ENCODE assay signal across 26 cellular contexts in the genomic region with DNA sequence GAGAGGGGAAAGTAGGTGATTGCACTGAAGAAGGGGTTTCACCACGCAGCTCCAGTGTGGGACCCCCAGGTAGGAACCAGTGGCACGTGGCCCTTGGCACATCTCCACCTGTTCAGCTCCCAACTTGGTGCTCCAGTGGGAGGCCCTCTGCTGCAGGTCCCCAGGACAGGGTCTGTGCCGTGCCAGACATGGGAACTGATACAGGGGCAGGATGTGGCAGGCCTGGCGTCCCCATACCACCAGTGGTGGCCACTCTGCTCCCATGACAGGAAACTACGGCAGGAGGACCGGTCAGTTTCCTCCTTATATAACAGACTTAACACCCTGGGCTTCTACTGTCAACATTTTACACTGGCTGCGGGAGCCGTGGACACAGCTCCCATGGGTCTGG.
DNase-seq lines count a peak whose midpoint lies in the region; ATAC-seq and TF ChIP-seq lines count a peak whose summit lies in the region.
"Had no signal": no experiment of that assay in that cellular context is flagged by ENCODE, and none has a peak within 500 bp of the region (broad histone marks: within the 10 kb centered on the region; RNA-seq: fewer than 3 reads in every experiment).

No MANE protein-coding gene starts in this region.

- TF ChIP-seq POLR2A in suprapubic skin (IDR thresholded peaks at IDR 0.05) (no peak), body of pancreas (IDR thresholded peaks at IDR 0.05) (no peak)

- TF ChIP-seq CTCF in HFFc6 (IDR thresholded peaks at IDR 0.05) (no peak), left lung (IDR thresholded peaks at IDR 0.05) (no peak), suprapubic skin (IDR thresholded peaks at IDR 0.05) (no peak), body of pancreas (IDR thresholded peaks at IDR 0.05) (no peak)

- DNase-seq in activated effector memory CD4-positive, alpha-beta T cell treated with anti-CD3 and anti-CD28 coated beads, Interleukin-2, amount 50 U/mL, for 16 hours: peak; percentile 59
- no peak for DNase-seq in activated effector memory CD4-positive, alpha-beta T cell treated with Interleukin-2 at 50 U/mL for 16 hours
- DNase-seq in HFFc6 (no peak), left lung (peak; percentile 23 to 27), suprapubic skin (ENCODE audit: low spot score in 2 of 2) (peak; percentile 37 to 65), NCI-H82 (lab: John Stamatoyannopoulos, UW) (no peak), body of pancreas (no peak)
- DNase-seq in activated CD4-positive, CD25-positive, alpha-beta regulatory T cell treated with anti-CD3 and anti-CD28 coated beads, Interleukin-2, amount 50 U/mL, for 72 hours: no peak
- DNase-seq: activated CD4-positive, alpha-beta T cell treated with anti-CD3 and anti-CD28 coated beads for 4 hours; activated naive CD8-positive, alpha-beta T cell treated with anti-CD3 and anti-CD28 coated beads, Interleukin-2, amount 50 U/mL, for 24 hours; DMS 273 treated with DMSO at 0.1 percent for 48 hours; foreskin fibroblast; H9; islet precursor cell; natural killer cell; NCI-H1417 treated with DMSO at 0.1 percent for 48 hours; NCI-H2081; NCI-H526 treated with DMSO at 0.1 percent for 48 hours; occipital lobe; SIG-M5; stimulated activated naive CD4-positive, alpha-beta T cell had no signal

- H3K27me3 Mint-ChIP-seq in HFFc6 (ENCODE audit: insufficient read depth): peaks cover 40% of the 10 kb centered on the region
- H3K27me3 Mint-ChIP-seq: activated naive CD8-positive, alpha-beta T cell treated with anti-CD3 and anti-CD28 coated beads, Interleukin-2, amount 50 U/mL, for 24 hours; central memory CD8-positive, alpha-beta T cell; dendritic cell treated with granulocyte-macrophage colony-stimulating factor and Interleukin-4, amounts not matched to agents 40 ng/mL and 50 ng/mL, for 4 days had no signal

- H3K4me1 Mint-ChIP-seq in HFFc6 (ENCODE audit: low read depth): peaks cover 21% of the 10 kb centered on the region
- H3K4me1 Mint-ChIP-seq: activated naive CD8-positive, alpha-beta T cell treated with anti-CD3 and anti-CD28 coated beads, Interleukin-2, amount 50 U/mL, for 24 hours; central memory CD8-positive, alpha-beta T cell; natural killer cell had no signal

- H3K4me1 ChIP-seq in left lung (peaks cover 0 to 8% of the 10 kb centered on the region in 2 donors), suprapubic skin (peaks cover 5% of the 10 kb centered on the region), body of pancreas (no peaks in the 10 kb centered on the region)

- H3K36me3 Mint-ChIP-seq in HFFc6 (ENCODE audit: low read depth): peaks cover 35% of the 10 kb centered on the region
- H3K36me3 Mint-ChIP-seq: natural killer cell had no signal

- no peak overlapping the region for H3K4me3 ChIP-seq in left lung
- no peak overlapping the region for H3K4me3 ChIP-seq in suprapubic skin
- H3K4me3 ChIP-seq in body of pancreas: no peak overlapping the region
- H3K4me3 ChIP-seq: lung, mucosa of descending colon, skin epidermis had no signal

- no peak for ATAC-seq in left lung
- ATAC-seq in body of pancreas: no peak
- ATAC-seq: activated naive CD8-positive, alpha-beta T cell treated with anti-CD3 and anti-CD28 coated beads, Interleukin-2, amount 50 U/mL, for 24 hours; mucosa of descending colon; natural killer cell had no signal

- no peak for TF ChIP-seq EP300 in suprapubic skin (IDR thresholded peaks at IDR 0.05)

- 94% methylated on average over 7 of the region's 8 CpGs for WGBS in suprapubic skin
- WGBS in body of pancreas, 2 donors: 87 to 89% methylated on average over 4 to 8 of the region's 8 CpGs

- H3K36me3 ChIP-seq in left lung (peaks cover 0 to 98% of the 10 kb centered on the region in 2 donors), suprapubic skin (peaks cover 90% of the 10 kb centered on the region), body of pancreas (replicated peaks in 1 of 2; ENCODE audit: insufficient read depth in 1 of 2, low read depth in 2 of 2) (peaks cover 10 to 34% of the 10 kb centered on the region in 2 donors)

- no peak overlapping the region for H3K27ac ChIP-seq in left lung
- H3K27ac ChIP-seq in suprapubic skin: no peak overlapping the region
- H3K27ac ChIP-seq in body of pancreas: no peak overlapping the region
- H3K27ac ChIP-seq: skin epidermis had no signal

- H3K27me3 ChIP-seq in left lung (no peaks in the 10 kb centered on the region), suprapubic skin (no peaks in the 10 kb centered on the region), body of pancreas (no peaks in the 10 kb centered on the region)

- H3K9me3 ChIP-seq in left lung (no peaks in the 10 kb centered on the region), suprapubic skin (no peaks in the 10 kb centered on the region), body of pancreas (no peaks in the 10 kb centered on the region)
- H3K9me3 ChIP-seq: mucosa of descending colon had no signal

- peak overlapping the region; percentile 31; the same call in 1 of the 2 replicates for H3K27ac Mint-ChIP-seq in HFFc6
- H3K27ac Mint-ChIP-seq: activated naive CD8-positive, alpha-beta T cell treated with anti-CD3 and anti-CD28 coated beads, Interleukin-2, amount 50 U/mL, for 24 hours; dendritic cell treated with granulocyte-macrophage colony-stimulating factor and Interleukin-4, amounts not matched to agents 40 ng/mL and 50 ng/mL, for 4 days had no signal

- intact Hi-C loops in left lung (cut with DNase I): no loop called here
- intact Hi-C loops in body of pancreas (cut with DNase I): no loop called here

- H3K4me3 Mint-ChIP-seq in HFFc6: no peak overlapping the region
- H3K4me3 Mint-ChIP-seq: activated naive CD8-positive, alpha-beta T cell treated with anti-CD3 and anti-CD28 coated beads, Interleukin-2, amount 50 U/mL, for 24 hours; central memory CD8-positive, alpha-beta T cell; dendritic cell treated with granulocyte-macrophage colony-stimulating factor and Interleukin-4, amounts not matched to agents 40 ng/mL and 50 ng/mL, for 4 days; H9; natural killer cell had no signal

- no peaks in the 10 kb centered on the region for H3K9me3 Mint-ChIP-seq in HFFc6
- H3K9me3 Mint-ChIP-seq: activated naive CD8-positive, alpha-beta T cell treated with anti-CD3 and anti-CD28 coated beads, Interleukin-2, amount 50 U/mL, for 24 hours; central memory CD8-positive, alpha-beta T cell; dendritic cell treated with granulocyte-macrophage colony-stimulating factor and Interleukin-4, amounts not matched to agents 40 ng/mL and 50 ng/mL, for 4 days; H9; natural killer cell had no signal

Comparison
In these comparisons a context has a peak if more than half of its experiments do, and no peak if none do; other contexts are left out.
1. DNase-seq: peak in activated effector memory CD4-positive, alpha-beta T cell treated with anti-CD3 and anti-CD28 coated beads, Interleukin-2, amount 50 U/mL, for 16 hours (single experiment), left lung (2 of 2) and suprapubic skin (2 of 2); none in activated effector memory CD4-positive, alpha-beta T cell treated with Interleukin-2 at 50 U/mL for 16 hours (single experiment), HFFc6 (single experiment), activated CD4-positive, CD25-positive, alpha-beta regulatory T cell treated with anti-CD3 and anti-CD28 coated beads, Interleukin-2, amount 50 U/mL, for 72 hours (single experiment), NCI-H82 (single experiment) and body of pancreas (0 of 4).